ENCODE assay signal across 2 cellular contexts in the genomic region with DNA sequence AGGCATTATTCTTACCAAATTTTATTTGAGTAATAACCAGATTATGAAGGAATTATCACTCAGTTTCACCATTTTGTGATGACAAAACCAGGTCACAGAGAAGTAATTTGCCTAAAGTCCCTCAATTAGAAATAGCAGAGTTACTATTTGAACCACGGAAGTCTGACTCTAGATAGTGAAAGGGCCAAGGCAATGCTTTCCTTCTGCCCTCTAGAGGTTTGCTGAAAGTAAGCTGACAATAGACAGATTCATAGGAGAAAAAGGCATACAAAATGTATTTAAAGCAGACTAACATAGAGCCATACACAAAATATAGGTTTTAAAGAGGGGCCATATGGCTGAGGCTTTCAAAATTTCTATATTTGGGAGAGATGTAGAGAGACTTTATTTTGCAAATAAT.
TF ChIP-seq lines count a peak whose summit lies in the region.

No MANE protein-coding gene starts in this region.

TF ChIP-seq in Ishikawa, 13 proteins besides CTCF, POLR2A, EP300 and RAD21 (continued from another document):
- TF ChIP-seq CREB1 (IDR thresholded peaks at IDR 0.05; ENCODE audit: low read depth): no peak
- TF ChIP-seq TAF1 (IDR thresholded peaks at IDR 0.05; ENCODE audit: low read depth): no peak
- TF ChIP-seq NFIC (IDR thresholded peaks at IDR 0.05): no peak
- TF ChIP-seq TCF12 (IDR thresholded peaks at IDR 0.05; ENCODE audit: low read depth): no peak
- TF ChIP-seq, protein P1, sequence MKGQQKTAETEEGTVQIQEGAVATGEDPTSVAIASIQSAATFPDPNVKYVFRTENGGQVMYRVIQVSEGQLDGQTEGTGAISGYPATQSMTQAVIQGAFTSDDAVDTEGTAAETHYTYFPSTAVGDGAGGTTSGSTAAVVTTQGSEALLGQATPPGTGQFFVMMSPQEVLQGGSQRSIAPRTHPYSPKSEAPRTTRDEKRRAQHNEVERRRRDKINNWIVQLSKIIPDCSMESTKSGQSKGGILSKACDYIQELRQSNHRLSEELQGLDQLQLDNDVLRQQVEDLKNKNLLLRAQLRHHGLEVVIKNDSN (IDR thresholded peaks at IDR 0.05): no peak
- TF ChIP-seq, protein P2, sequence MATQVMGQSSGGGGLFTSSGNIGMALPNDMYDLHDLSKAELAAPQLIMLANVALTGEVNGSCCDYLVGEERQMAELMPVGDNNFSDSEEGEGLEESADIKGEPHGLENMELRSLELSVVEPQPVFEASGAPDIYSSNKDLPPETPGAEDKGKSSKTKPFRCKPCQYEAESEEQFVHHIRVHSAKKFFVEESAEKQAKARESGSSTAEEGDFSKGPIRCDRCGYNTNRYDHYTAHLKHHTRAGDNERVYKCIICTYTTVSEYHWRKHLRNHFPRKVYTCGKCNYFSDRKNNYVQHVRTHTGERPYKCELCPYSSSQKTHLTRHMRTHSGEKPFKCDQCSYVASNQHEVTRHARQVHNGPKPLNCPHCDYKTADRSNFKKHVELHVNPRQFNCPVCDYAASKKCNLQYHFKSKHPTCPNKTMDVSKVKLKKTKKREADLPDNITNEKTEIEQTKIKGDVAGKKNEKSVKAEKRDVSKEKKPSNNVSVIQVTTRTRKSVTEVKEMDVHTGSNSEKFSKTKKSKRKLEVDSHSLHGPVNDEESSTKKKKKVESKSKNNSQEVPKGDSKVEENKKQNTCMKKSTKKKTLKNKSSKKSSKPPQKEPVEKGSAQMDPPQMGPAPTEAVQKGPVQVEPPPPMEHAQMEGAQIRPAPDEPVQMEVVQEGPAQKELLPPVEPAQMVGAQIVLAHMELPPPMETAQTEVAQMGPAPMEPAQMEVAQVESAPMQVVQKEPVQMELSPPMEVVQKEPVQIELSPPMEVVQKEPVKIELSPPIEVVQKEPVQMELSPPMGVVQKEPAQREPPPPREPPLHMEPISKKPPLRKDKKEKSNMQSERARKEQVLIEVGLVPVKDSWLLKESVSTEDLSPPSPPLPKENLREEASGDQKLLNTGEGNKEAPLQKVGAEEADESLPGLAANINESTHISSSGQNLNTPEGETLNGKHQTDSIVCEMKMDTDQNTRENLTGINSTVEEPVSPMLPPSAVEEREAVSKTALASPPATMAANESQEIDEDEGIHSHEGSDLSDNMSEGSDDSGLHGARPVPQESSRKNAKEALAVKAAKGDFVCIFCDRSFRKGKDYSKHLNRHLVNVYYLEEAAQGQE (IDR thresholded peaks at IDR 0.05; ENCODE audit: low read depth): no peak
- TF ChIP-seq, protein P3, sequence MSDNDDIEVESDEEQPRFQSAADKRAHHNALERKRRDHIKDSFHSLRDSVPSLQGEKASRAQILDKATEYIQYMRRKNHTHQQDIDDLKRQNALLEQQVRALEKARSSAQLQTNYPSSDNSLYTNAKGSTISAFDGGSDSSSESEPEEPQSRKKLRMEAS (IDR thresholded peaks at IDR 0.05): no peak
- TF ChIP-seq ZBTB7A (IDR thresholded peaks at IDR 0.05; ENCODE audit: low read depth): no peak
- no peak for TF ChIP-seq FOXM1 (IDR thresholded peaks at IDR 0.05; ENCODE audit: borderline replicate concordance, low read depth)
- no peak for TF ChIP-seq CEBPB (IDR thresholded peaks at IDR 0.05)
- TF ChIP-seq TEAD4 (IDR thresholded peaks at IDR 0.05): no peak
- no peak for TF ChIP-seq YY1 (IDR thresholded peaks at IDR 0.05; ENCODE audit: low read depth)

TF ChIP-seq in H1, 55 proteins besides CTCF, POLR2A, EP300 and RAD21 (continued from another document):
- no peak for TF ChIP-seq TAF7 (optimal IDR thresholded peaks at IDR 0.05; ENCODE audit: borderline replicate concordance, low read depth, low read length)
- TF ChIP-seq, protein P4, sequence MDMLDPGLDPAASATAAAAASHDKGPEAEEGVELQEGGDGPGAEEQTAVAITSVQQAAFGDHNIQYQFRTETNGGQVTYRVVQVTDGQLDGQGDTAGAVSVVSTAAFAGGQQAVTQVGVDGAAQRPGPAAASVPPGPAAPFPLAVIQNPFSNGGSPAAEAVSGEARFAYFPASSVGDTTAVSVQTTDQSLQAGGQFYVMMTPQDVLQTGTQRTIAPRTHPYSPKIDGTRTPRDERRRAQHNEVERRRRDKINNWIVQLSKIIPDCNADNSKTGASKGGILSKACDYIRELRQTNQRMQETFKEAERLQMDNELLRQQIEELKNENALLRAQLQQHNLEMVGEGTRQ (IDR thresholded peaks at IDR 0.05; ENCODE audit: low read length): no peak
